Comparison of ENCODE assay signal across 17 cellular contexts in the genomic region with DNA sequence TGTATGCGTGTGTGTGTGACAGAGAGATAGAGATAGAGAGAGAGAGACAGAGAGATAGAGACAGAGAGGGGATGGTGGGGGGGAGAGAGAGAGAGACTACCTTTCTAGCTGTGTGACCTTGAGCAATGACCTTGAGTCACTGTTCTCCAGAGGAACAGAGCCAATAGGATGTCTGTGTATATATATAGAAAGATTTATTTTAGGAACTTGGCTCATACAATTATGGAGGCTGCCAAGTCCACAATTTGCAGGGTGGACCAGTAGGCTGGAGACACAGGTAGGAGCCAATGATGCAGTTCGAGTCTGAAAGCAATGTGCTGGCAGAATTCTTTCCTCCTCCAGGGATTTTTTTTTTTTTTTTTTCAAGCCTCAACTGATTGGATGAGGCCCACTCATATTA.
"Had no signal": no experiment of that assay in that cellular context is flagged by ENCODE, and none has a peak within 500 bp of the region (broad histone marks: within the 10 kb centered on the region; RNA-seq: fewer than 3 reads in every experiment).

No MANE protein-coding gene starts in this region.

- H3K9me3 ChIP-seq: esophagus muscularis mucosa, gastrocnemius medialis, prostate gland, sigmoid colon, stomach, thyroid gland, upper lobe of left lung, uterus had no signal

- H3K9ac ChIP-seq: parathyroid adenoma had no signal

- H3K4me3 ChIP-seq: esophagus muscularis mucosa, gastrocnemius medialis, prostate gland, sigmoid colon, skin epidermis, stomach, thyroid gland, upper lobe of left lung, uterus had no signal

- H3K27ac ChIP-seq: epithelial cell of prostate, esophagus muscularis mucosa, gastrocnemius medialis, parathyroid adenoma, prostate gland, sigmoid colon, skin epidermis, stomach, thyroid gland, upper lobe of left lung, uterus had no signal

- H2AFZ ChIP-seq: parathyroid adenoma had no signal

- ATAC-seq: effector memory CD8-positive, alpha-beta T cell; gastrocnemius medialis had no signal

- DNase-seq: effector memory CD8-positive, alpha-beta T cell; gastrocnemius medialis; immature natural killer cell; mesendoderm; naive B cell; nephron progenitor cell; sigmoid colon; stimulated activated naive CD4-positive, alpha-beta T cell; stomach; thyroid gland; upper lobe of left lung; uterus had no signal

- H3K36me3 ChIP-seq: esophagus muscularis mucosa, gastrocnemius medialis, prostate gland, sigmoid colon, stomach, thyroid gland, upper lobe of left lung, uterus had no signal

- H3K79me2 ChIP-seq: parathyroid adenoma had no signal

- H3K4me1 ChIP-seq: gastrocnemius medialis, parathyroid adenoma, prostate gland, sigmoid colon, stomach, thyroid gland, upper lobe of left lung, uterus had no signal

- H3K27me3 ChIP-seq: esophagus muscularis mucosa, gastrocnemius medialis, sigmoid colon, stomach, thyroid gland, upper lobe of left lung, uterus had no signal
